In the genomic region with DNA sequence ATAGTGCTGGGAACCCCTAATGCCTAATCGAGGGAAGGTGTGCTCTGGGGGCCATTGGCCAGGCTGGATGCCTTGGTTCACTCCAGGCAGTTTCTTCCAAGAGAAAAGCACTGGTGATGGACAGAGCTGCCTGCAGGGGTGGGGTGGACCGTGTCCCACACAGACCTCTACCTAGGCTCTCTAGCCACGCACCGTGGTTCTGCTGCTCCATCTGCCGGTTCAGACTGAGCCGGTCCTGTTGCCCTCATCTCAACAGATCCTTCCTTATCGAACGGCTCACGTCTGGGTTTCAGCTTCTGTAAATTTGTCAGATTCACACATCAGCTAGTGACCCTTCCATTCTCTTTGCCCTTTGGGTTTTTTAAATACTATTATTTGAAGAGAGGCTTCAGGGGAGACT, we compare ENCODE assay signal across 16 cellular contexts. TPM values are rescaled to one million over a fixed set of nuclear protein-coding genes. Genes with fewer than 3 reads are reported as not detected.
DNase-seq lines count a peak whose midpoint lies in the region; ATAC-seq, FAIRE-seq and TF ChIP-seq lines count a peak whose summit lies in the region.
"Had no signal": no experiment of that assay in that cellular context is flagged by ENCODE, and none has a peak within 500 bp of the region (broad histone marks: within the 10 kb centered on the region; RNA-seq: fewer than 3 reads in every experiment).

No MANE protein-coding gene starts in this region.

- no peak overlapping the region for H3K18ac ChIP-seq in H9 (ENCODE audit: insufficient read length, low read depth, low read length)

- H3K9me3 ChIP-seq in H9 (ENCODE audit: control insufficient read depth, low read depth, low read length) (no peaks in the 10 kb centered on the region), astrocyte (ENCODE audit: insufficient read depth, low read depth, low read length) (no peaks in the 10 kb centered on the region), parathyroid adenoma (ENCODE audit: control insufficient read depth, low read length) (no peaks in the 10 kb centered on the region)
- H3K9me3 ChIP-seq: BLaER1 treated with 17β-estradiol and CSF1 and Interleukin-3, amounts not matched to agents 10 nM and 100 nM; HAP-1 had no signal

- H3K36me3 ChIP-seq in astrocyte (ENCODE audit: insufficient read depth, low read length) (no peaks in the 10 kb centered on the region), parathyroid adenoma (ENCODE audit: control insufficient read depth, insufficient read depth, low read length) (no peaks in the 10 kb centered on the region)
- H3K36me3 ChIP-seq: HAP-1 had no signal

- H3K4ac ChIP-seq in H9 (ENCODE audit: low read depth, low read length): no peak overlapping the region

- H3K4me3 Mint-ChIP-seq in H9 (no peak overlapping the region), astrocyte (ENCODE audit: unreplicated experiment) (no peak overlapping the region)
- H3K4me3 Mint-ChIP-seq: GM23338 had no signal

- no peak overlapping the region for H3K4me3 ChIP-seq in astrocyte (ENCODE audit: insufficient read depth, low read depth, low read length)
- H3K4me3 ChIP-seq in parathyroid adenoma (ENCODE audit: low read depth, low read length): no peak overlapping the region
- H3K4me3 ChIP-seq: BLaER1 treated with 17β-estradiol and CSF1 and Interleukin-3, amounts not matched to agents 10 nM and 100 nM; GM23338; HAP-1 had no signal

- H3K79me1 ChIP-seq in H9 (ENCODE audit: insufficient read depth, low read depth, low read length, poor library complexity, severe bottlenecking): no peaks in the 10 kb centered on the region

- H3K56ac ChIP-seq in H9 (ENCODE audit: insufficient read length, low read depth, low read length): no peak overlapping the region

- DNase-seq in H9 (no peak), astrocyte (ENCODE audit: low read depth) (no peak), left lobe of liver (ENCODE audit: low spot score) (peak; percentile 33), head of caudate nucleus (no peak), UCSD-AML1 (lab: John Stamatoyannopoulos, UW; ENCODE audit: unreplicated experiment) (no peak)
- DNase-seq: ACHN; CD4-positive, CD25-positive, alpha-beta regulatory T cell; DMS53 had no signal

- H3K9me3 Mint-ChIP-seq in H9 (no peaks in the 10 kb centered on the region), astrocyte (ENCODE audit: unreplicated experiment) (peaks cover 2% of the 10 kb centered on the region)
- H3K9me3 Mint-ChIP-seq: CD4-positive, CD25-positive, alpha-beta regulatory T cell; GM23338 had no signal

- no peaks in the 10 kb centered on the region for H3K79me2 ChIP-seq in H9 (ENCODE audit: insufficient read depth, low read length)
- no peaks in the 10 kb centered on the region for H3K79me2 ChIP-seq in astrocyte (ENCODE audit: insufficient read depth, low read length)
- peaks cover 28% of the 10 kb centered on the region for H3K79me2 ChIP-seq in parathyroid adenoma

- H2BK120ac ChIP-seq in H9 (ENCODE audit: low read depth, low read length, poor library complexity, severe bottlenecking): no peak overlapping the region

- H3K4me1 Mint-ChIP-seq in H9: peaks cover 18% of the 10 kb centered on the region in 2 experiments
- peaks cover 31% of the 10 kb centered on the region for H3K4me1 Mint-ChIP-seq in astrocyte (ENCODE audit: low read depth, unreplicated experiment)

- H2AFZ ChIP-seq in H9 (ENCODE audit: low read length): no peak overlapping the region
- H2AFZ ChIP-seq in astrocyte (ENCODE audit: low read depth, low read length): no peak overlapping the region
- no peak overlapping the region for H2AFZ ChIP-seq in parathyroid adenoma
- H2AFZ ChIP-seq: GM23338 had no signal

- H3K27me3 Mint-ChIP-seq in H9 (ENCODE audit: low read depth) (peaks cover 11% of the 10 kb centered on the region), astrocyte (ENCODE audit: low read depth, unreplicated experiment) (peaks cover 8% of the 10 kb centered on the region)
- H3K27me3 Mint-ChIP-seq: CD4-positive, CD25-positive, alpha-beta regulatory T cell had no signal

- no peaks in the 10 kb centered on the region for H3K23me2 ChIP-seq in H9 (ENCODE audit: insufficient read length, low read depth, low read length, poor library complexity, severe bottlenecking)

- H2AK5ac ChIP-seq in H9 (ENCODE audit: insufficient read length, low read length): no peak overlapping the region

- H4K20me1 ChIP-seq in H9 (ENCODE audit: control insufficient read depth, insufficient read depth, insufficient read length) (no peaks in the 10 kb centered on the region), astrocyte (ENCODE audit: insufficient read depth, low read length) (peaks cover 4% of the 10 kb centered on the region)

- H3T11ph ChIP-seq in H9 (ENCODE audit: low read length): no peak overlapping the region

- H3K27me3 ChIP-seq in H9 (ENCODE audit: insufficient read depth, low read length) (no peaks in the 10 kb centered on the region), astrocyte (ENCODE audit: insufficient read depth, low read length) (no peaks in the 10 kb centered on the region), parathyroid adenoma (ENCODE audit: control insufficient read depth, insufficient read depth, low read length) (no peaks in the 10 kb centered on the region)
- H3K27me3 ChIP-seq: BLaER1 treated with 17β-estradiol and CSF1 and Interleukin-3, amounts not matched to agents 10 nM and 100 nM had no signal

- no peak overlapping the region for H4K8ac ChIP-seq in H9 (replicated peaks; ENCODE audit: insufficient read length, low read depth, low read length)

- peak; percentile 55 for TF ChIP-seq CTCF in H9 (conservative IDR thresholded peaks at IDR 0.05)
- no peak for TF ChIP-seq CTCF in astrocyte (IDR thresholded peaks at IDR 0.05; ENCODE audit: insufficient read depth, low read depth, low read length)
- peak; percentile 40 for TF ChIP-seq CTCF in parathyroid adenoma (IDR thresholded peaks at IDR 0.05)

- H3K27ac ChIP-seq in H9 (ENCODE audit: insufficient read length, low read depth, low read length) (no peak overlapping the region), astrocyte (ENCODE audit: low read depth, low read length) (no peak overlapping the region), parathyroid adenoma (peak overlapping the region; percentile 5)
- H3K27ac ChIP-seq: BLaER1 treated with 17β-estradiol and CSF1 and Interleukin-3, amounts not matched to agents 10 nM and 100 nM; HL-60 had no signal

- intact Hi-C loops in head of caudate nucleus (cut with DNase I): no loop called here

- no peak overlapping the region for H4K5ac ChIP-seq in H9 (ENCODE audit: insufficient read length, low read depth, low read length)

- H3K27ac Mint-ChIP-seq in H9 (no peak overlapping the region), astrocyte (ENCODE audit: unreplicated experiment) (peak overlapping the region; percentile 27)
- H3K27ac Mint-ChIP-seq: GM23338 had no signal

- ATAC-seq in left lobe of liver (no peak), HG03354 (IDR thresholded peaks at IDR 0.05; ENCODE audit: poor library complexity, severe bottlenecking, unreplicated experiment) (no peak)
- ATAC-seq: GM23338 had no signal

- no peak overlapping the region for H2BK20ac ChIP-seq in H9 (ENCODE audit: low read depth, low read length, poor library complexity, severe bottlenecking)

- no peak overlapping the region for H2BK12ac ChIP-seq in H9 (ENCODE audit: insufficient read length, low read depth, low read length)

- H3K4me1 ChIP-seq in H9 (ENCODE audit: insufficient read depth, low read length) (no peaks in the 10 kb centered on the region), astrocyte (ENCODE audit: insufficient read depth, low read length) (peaks cover 30% of the 10 kb centered on the region), parathyroid adenoma (peaks cover 32% of the 10 kb centered on the region)
- H3K4me1 ChIP-seq: HAP-1 had no signal

- no peak overlapping the region for H3K9ac ChIP-seq in H9 (ENCODE audit: extremely low read depth, insufficient read length, low read length)
- no peak overlapping the region for H3K9ac ChIP-seq in astrocyte (ENCODE audit: low read length)
- no peak overlapping the region for H3K9ac ChIP-seq in parathyroid adenoma
- H3K9ac ChIP-seq: BLaER1 treated with 17β-estradiol and CSF1 and Interleukin-3, amounts not matched to agents 10 nM and 100 nM had no signal

- H4K91ac ChIP-seq in H9 (ENCODE audit: insufficient read length, low read depth, low read length): no peak overlapping the region

- WGBS in H9 (ENCODE audit: extremely low coverage, insufficient read length, low lambda C conversion rate): no CpG with 5 or more reads among the region's 9 CpGs

- no peak overlapping the region for H3K14ac ChIP-seq in H9 (ENCODE audit: insufficient read depth, low read length)

- H3K23ac ChIP-seq in H9 (ENCODE audit: insufficient read length, low read depth, low read length): no peak overlapping the region

- no peak for FAIRE-seq in astrocyte (lab: Jason Lieb, UNC)
- FAIRE-seq: GM12891 had no signal

- peaks cover 0 to 9% (median 5%) of the 10 kb centered on the region in 3 experiments; a peak in 4 of 7 replicates for H3K36me3 Mint-ChIP-seq in H9 (ENCODE audit: insufficient read depth in 1 of 3, low read depth in 3 of 3)
- H3K36me3 Mint-ChIP-seq in astrocyte (ENCODE audit: low read depth, unreplicated experiment): peaks cover 31% of the 10 kb centered on the region

- H2BK5ac ChIP-seq in H9 (ENCODE audit: insufficient read length, low read length): no peak overlapping the region

- H3K4me2 ChIP-seq in H9 (ENCODE audit: insufficient read depth, insufficient read length, low read length) (no peak overlapping the region), astrocyte (ENCODE audit: low read length) (no peak overlapping the region), parathyroid adenoma (ENCODE audit: low read length) (no peak overlapping the region)
- H3K4me2 ChIP-seq: BLaER1 treated with 17β-estradiol and CSF1 and Interleukin-3, amounts not matched to agents 10 nM and 100 nM; GM23338 had no signal

- no peak overlapping the region for H2BK15ac ChIP-seq in H9 (ENCODE audit: low read depth, low read length)

RNA-seq across cellular contexts. Expression of a gene that starts 46.4 kb away (rescaled TPM):
- total RNA-seq in H9 (2021): 24.6 and 27.1 TPM in 2 replicates
- total RNA-seq in astrocyte: 44.5 and 49.4 TPM in 2 replicates
- total RNA-seq in left lobe of liver: 16.3 TPM

RNA-seq across cellular contexts. Expression of a gene that starts 46.9 kb away (rescaled TPM):
- total RNA-seq in H9 (2021) (0.13 TPM in 2 replicates), astrocyte (7.1 and 19.8 TPM in 2 replicates), left lobe of liver (6.3 TPM)
- total RNA-seq: CD4-positive, CD25-positive, alpha-beta regulatory T cell; G401 had no signal
